Comparison of ENCODE assay signal across 10 cellular contexts in the genomic region with DNA sequence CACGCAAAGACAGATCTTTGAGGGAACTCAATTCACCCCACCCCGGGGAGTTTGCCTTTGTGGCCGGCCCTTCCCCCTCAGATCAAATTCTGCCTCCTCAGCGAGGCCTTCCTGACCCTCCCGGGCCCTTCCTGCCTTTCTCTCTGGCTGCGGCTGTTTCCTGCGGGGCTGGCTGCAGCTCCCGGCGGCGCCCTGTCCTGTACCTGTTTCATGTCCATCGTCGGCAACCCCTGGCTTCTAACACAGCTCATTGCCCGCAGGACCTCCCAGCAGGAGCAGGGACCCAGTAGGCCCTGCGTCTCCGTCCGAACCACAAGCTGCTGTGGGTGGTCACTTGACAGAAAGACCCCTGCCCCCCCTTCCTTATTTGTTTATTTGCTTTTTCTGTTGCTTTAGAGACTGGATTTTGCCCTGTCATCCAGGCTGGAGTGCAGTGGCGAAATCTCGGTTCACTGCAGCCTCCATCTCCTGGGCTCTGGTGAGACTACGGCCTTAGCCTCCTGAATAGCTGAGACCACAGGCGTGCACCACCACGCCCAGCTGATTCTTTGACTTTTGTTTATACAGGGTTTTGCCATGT. TPM values are rescaled to one million over a fixed set of nuclear protein-coding genes. Genes with fewer than 3 reads are reported as not detected.
DNase-seq lines count a peak whose midpoint lies in the region; ATAC-seq, FAIRE-seq and TF ChIP-seq lines count a peak whose summit lies in the region.
"Had no signal": no experiment of that assay in that cellular context is flagged by ENCODE, and none has a peak within 500 bp of the region (broad histone marks: within the 10 kb centered on the region; RNA-seq: fewer than 3 reads in every experiment).

No MANE protein-coding gene starts in this region.

- TF ChIP-seq CTCF in IMR-90 (conservative IDR thresholded peaks at IDR 0.05; ENCODE audit: low read depth, low read length): no peak
- TF ChIP-seq CTCF in kidney (IDR thresholded peaks at IDR 0.05; ENCODE audit: borderline replicate concordance, extremely low read depth, insufficient read depth): no peak
- TF ChIP-seq CTCF in D721Med (IDR thresholded peaks at IDR 0.05; ENCODE audit: insufficient read depth, missing control alignments): no peak

- H3K4me3 ChIP-seq in IMR-90 (ENCODE audit: insufficient read depth, low read depth, low read length) (no peak overlapping the region), kidney (ENCODE audit: low read length in 2 of 2) (no peak overlapping the region), skin epidermis (no peak overlapping the region)

- H3K4me2 ChIP-seq in IMR-90 (ENCODE audit: low read depth, low read length): no peak overlapping the region

- no peak overlapping the region for H3K14ac ChIP-seq in IMR-90 (replicated peaks; ENCODE audit: low read depth, low read length)

- no peak overlapping the region for H4K91ac ChIP-seq in IMR-90 (ENCODE audit: insufficient read depth, low read depth, low read length)

- H3K9ac ChIP-seq in IMR-90 (ENCODE audit: low read depth, low read length) (no peak overlapping the region), kidney (ENCODE audit: low read length in 2 of 2) (peak overlapping the region in 1 of 2 donors; percentile 24)

- H2BK120ac ChIP-seq in IMR-90 (ENCODE audit: low read depth, low read length): no peak overlapping the region

- ATAC-seq in IMR-90 (ENCODE audit: low read depth) (peak; percentile 48), HG02870 (IDR thresholded peaks at IDR 0.05; ENCODE audit: unreplicated experiment) (no peak)
- ATAC-seq: HCT116 had no signal

- H3K9me3 ChIP-seq in IMR-90 (ENCODE audit: control insufficient read depth, insufficient read depth, low read length) (no peaks in the 10 kb centered on the region), kidney (ENCODE audit: control insufficient read depth in 1 of 2, low read length in 2 of 2) (no peaks in the 10 kb centered on the region)

- peak overlapping the region; percentile 59; the same call in 1 of the 2 replicates for H2AK5ac ChIP-seq in IMR-90 (ENCODE audit: low read depth, low read length)

- H3K18ac ChIP-seq in IMR-90 (ENCODE audit: low read depth, low read length): no peak overlapping the region

- in situ Hi-C loops in IMR-90 (cut with MboI; ENCODE audit: low sequenced_read_pairs): no loop called here

- no peak overlapping the region for H2BK15ac ChIP-seq in IMR-90 (ENCODE audit: low read depth, low read length)

- H2AK9ac ChIP-seq in IMR-90 (replicated peaks; ENCODE audit: low read depth, low read length, poor library complexity): no peak overlapping the region

- H2AFZ ChIP-seq in IMR-90 (replicated peaks; ENCODE audit: low read length, poor library complexity): peak overlapping the region; percentile 40

- intact Hi-C loops in IMR-90 (cut with micrococcal nuclease): no loop called here
- intact Hi-C loops in kidney (cut with DNase I): no loop called here

- H4K20me1 ChIP-seq in IMR-90 (ENCODE audit: insufficient read depth, low read length): no peaks in the 10 kb centered on the region

- dilution Hi-C loops in IMR-90 (cut with HindIII; ENCODE audit: low sequenced_read_pairs, unreplicated experiment): no loop called here

- H2BK20ac ChIP-seq in IMR-90 (ENCODE audit: low read depth, low read length): no peak overlapping the region

- H4K8ac ChIP-seq in IMR-90 (ENCODE audit: low read depth in 2 of 2, low read length in 2 of 2): peak overlapping the region in 1 of 2 experiments; percentile 20; a peak in 1 of 4 replicates

- FAIRE-seq in kidney (lab: Jason Lieb, UNC) (no peak), D721Med (lab: Jason Lieb, UNC) (no peak)

- H4K5ac ChIP-seq in IMR-90 (ENCODE audit: low read depth, low read length): no peak overlapping the region

- H3K23ac ChIP-seq in IMR-90 (ENCODE audit: low read depth, low read length): no peak overlapping the region

- H2BK5ac ChIP-seq in IMR-90 (ENCODE audit: low read depth, low read length, poor library complexity, severe bottlenecking): no peak overlapping the region

- POLR2A ChIA-PET in IMR-90 (lab: Charles Lee; ENCODE audit: unreplicated experiment): no interaction called here

- H3K36me3 ChIP-seq in IMR-90 (ENCODE audit: control insufficient read depth, insufficient read depth, low read length) (no peaks in the 10 kb centered on the region), kidney (ENCODE audit: control insufficient read depth in 1 of 2, insufficient read depth in 2 of 2, low read length in 2 of 2) (no peaks in the 10 kb centered on the region)

- DNase-seq in IMR-90 (no peak), dermis blood vessel endothelial cell (peak; percentile 84), kidney (peak; percentile 80), D721Med (ENCODE audit: insufficient read length, low spot score) (no peak), cerebellum (ENCODE audit: low spot score) (no peak), HuH-7 (ENCODE audit: low spot score) (no peak)
- DNase-seq: stimulated activated CD4-positive, alpha-beta T cell treated with anti-CD3 and anti-CD28 coated beads, Interleukin-12 subunit alpha, Interleukin-12 subunit beta, amount 100 ng/mL, for 4 hours had no signal

- H3K79me1 ChIP-seq in IMR-90 (ENCODE audit: low read depth in 1 of 2, low read length in 2 of 2): peaks cover 0 to 2% of the 10 kb centered on the region in 2 experiments; a peak in 1 of 4 replicates

- H3K56ac ChIP-seq in IMR-90 (ENCODE audit: extremely low read depth, insufficient read depth, low read length): no peak overlapping the region

- peaks cover 2% of the 10 kb centered on the region; the same call in 1 of the 2 replicates for H3K4me1 ChIP-seq in IMR-90 (ENCODE audit: control insufficient read depth, insufficient read depth, low read length)
- H3K4me1 ChIP-seq in kidney (ENCODE audit: control insufficient read depth in 1 of 2, insufficient read depth in 1 of 2, low read depth in 1 of 2, low read length in 2 of 2): peaks cover 0 to 11% of the 10 kb centered on the region in 2 donors

- BruUV-seq in IMR-90 (replicated peaks; lab: Mats Ljungman, UMichigan): no TSS peak

- no peak for TF ChIP-seq POLR2A in IMR-90 (IDR thresholded peaks at IDR 0.05; ENCODE audit: low read depth, low read length)

- 51% methylated on average over 10 of the region's 21 CpGs; no CpG with 5 or more reads in 1 of the 2 experiments for WGBS in IMR-90 (ENCODE audit: extremely low coverage in 2 of 2, insufficient read length in 1 of 2), 2 experiments

- no peak for TF ChIP-seq RAD21 in IMR-90 (IDR thresholded peaks at IDR 0.05; ENCODE audit: low read length)

- CTCF ChIA-PET in IMR-90 (lab: Yijun Ruan, JAX): no interaction called here

- no peak overlapping the region for H3K27ac ChIP-seq in IMR-90 (ENCODE audit: insufficient read depth, low read length)
- H3K27ac ChIP-seq in kidney (ENCODE audit: low read depth in 2 of 2, low read length in 2 of 2): peak overlapping the region; percentile 51 to 75
- peak overlapping the region in 17 of 21 experiments; percentile 8 to 84 (median 70) for H3K27ac ChIP-seq in skin epidermis

- H3K4ac ChIP-seq in IMR-90 (ENCODE audit: low read depth, low read length): no peak overlapping the region

- H3K27me3 ChIP-seq in IMR-90 (ENCODE audit: control insufficient read depth, insufficient read depth, low read length): no peaks in the 10 kb centered on the region

- no peaks in the 10 kb centered on the region; the same call in 1 of the 2 replicates for H3K9me1 ChIP-seq in IMR-90 (ENCODE audit: insufficient read depth, low read length)

TF ChIP-seq in IMR-90, 13 proteins besides CTCF, POLR2A, EP300 and RAD21:
- TF ChIP-seq MAFK (IDR thresholded peaks at IDR 0.05; ENCODE audit: low read depth, low read length) (no peak), NFE2L2 (IDR thresholded peaks at IDR 0.05; ENCODE audit: low read depth, low read length) (peak; percentile 61; the same call in 1 of the 2 replicates)

RNA-seq across cellular contexts. Expression of gene PTBP1, which starts 7.7 kb away (rescaled TPM):
- total RNA-seq in IMR-90 (2012; rRNA removed) (95.5 and 146 TPM in 2 replicates), dermis blood vessel endothelial cell (123 and 212 TPM in 2 replicates), kidney (339 TPM), cerebellum (60.0 TPM)
- polyA plus RNA-seq in IMR-90 (2012; rRNA removed) (269 and 483 TPM in 2 replicates), kidney (ENCODE audit: insufficient read depth, low read depth, low replicate concordance) (102 TPM)
- polyA plus RNA-seq in IMR-90 (2012; cell fraction: cytosol; rRNA removed): 96.3 and 257 TPM in 2 replicates
- polyA plus RNA-seq in IMR-90 (2012; cell fraction: nucleus; rRNA removed; ENCODE audit: low replicate concordance): 324 and 629 TPM in 2 replicates

RNA-seq across cellular contexts. Expression of gene PLPPR3, which starts 32.2 kb away (rescaled TPM):
- total RNA-seq in IMR-90 (2012; rRNA removed) (0.36 and 0.56 TPM in 2 replicates), dermis blood vessel endothelial cell (under 0.01 TPM in 1 of 2 replicates, not detected in the other), kidney (not detected), cerebellum (58.1 TPM)
- polyA plus RNA-seq in IMR-90 (2012; rRNA removed) (1.2 and 2.0 TPM in 2 replicates), kidney (ENCODE audit: insufficient read depth, low read depth, low replicate concordance) (not detected)
- 1.0 and 4.3 TPM in 2 replicates for polyA plus RNA-seq in IMR-90 (2012; cell fraction: cytosol; rRNA removed)
- polyA plus RNA-seq in IMR-90 (2012; cell fraction: nucleus; rRNA removed; ENCODE audit: low replicate concordance): 1.4 and 3.6 TPM in 2 replicates

RNA-seq across cellular contexts. Expression of gene AZU1, which starts 38.1 kb away (rescaled TPM):
- total RNA-seq in IMR-90 (2012; rRNA removed) (not detected in 2 replicates), dermis blood vessel endothelial cell (not detected in 2 replicates), kidney (0.50 TPM), cerebellum (0.91 TPM)
- polyA plus RNA-seq in IMR-90 (2012; rRNA removed) (0.12 TPM in 1 of 2 replicates, not detected in the other), kidney (ENCODE audit: insufficient read depth, low read depth, low replicate concordance) (not detected)
- polyA plus RNA-seq in IMR-90 (2012; cell fraction: cytosol; rRNA removed): 0.04 TPM in 1 of 2 replicates, not detected in the other
- polyA plus RNA-seq in IMR-90 (2012; cell fraction: nucleus; rRNA removed; ENCODE audit: low replicate concordance): 2.3 and 4.0 TPM in 2 replicates

RNA-seq across cellular contexts. Expression of gene MISP, which starts 38.7 kb away (rescaled TPM):
- total RNA-seq in IMR-90 (2012; rRNA removed) (not detected in 2 replicates), dermis blood vessel endothelial cell (0.05 TPM in 1 of 2 replicates, not detected in the other), kidney (17.8 TPM), cerebellum (0.18 TPM)
- polyA plus RNA-seq in IMR-90 (2012; rRNA removed) (0.03 TPM in 1 of 2 replicates, not detected in the other), kidney (ENCODE audit: insufficient read depth, low read depth, low replicate concordance) (19.6 TPM)
- 0.02 TPM in 1 of 2 replicates, not detected in the other for polyA plus RNA-seq in IMR-90 (2012; cell fraction: cytosol; rRNA removed)
- polyA plus RNA-seq in IMR-90 (2012; cell fraction: nucleus; rRNA removed; ENCODE audit: low replicate concordance): 0.11 and 0.13 TPM in 2 replicates

RNA-seq across cellular contexts. Expression of gene PRTN3, which starts 51.2 kb away (rescaled TPM):
- not detected in 2 replicates for total RNA-seq in IMR-90 (2012; rRNA removed)
- polyA plus RNA-seq in IMR-90 (2012; rRNA removed): not detected in 2 replicates
- not detected in 2 replicates for polyA plus RNA-seq in IMR-90 (2012; cell fraction: cytosol; rRNA removed)
- polyA plus RNA-seq in IMR-90 (2012; cell fraction: nucleus; rRNA removed; ENCODE audit: low replicate concordance): not detected in 2 replicates
- not detected in 2 replicates for total RNA-seq in dermis blood vessel endothelial cell
- not detected for total RNA-seq in kidney
- polyA plus RNA-seq in kidney (ENCODE audit: insufficient read depth, low read depth, low replicate concordance): not detected
- 0.82 TPM for total RNA-seq in cerebellum

Comparison
In these comparisons a context has a peak if more than half of its experiments do, and no peak if none do; other contexts are left out.
1. DNase-seq: peak in dermis blood vessel endothelial cell (single experiment) and kidney (single experiment); none in IMR-90 (single experiment), D721Med (single experiment), cerebellum (single experiment) and HuH-7 (single experiment).
2. RNA of gene PLPPR3, which starts 32.2 kb away (total RNA-seq): 58.1 TPM in cerebellum (single experiment); 0.36 to 0.56 TPM in IMR-90, not detected in kidney (single experiment) and under 0.01 TPM in dermis blood vessel endothelial cell; every median in the first group is over 10 times any median in the second.